In the genomic region with DNA sequence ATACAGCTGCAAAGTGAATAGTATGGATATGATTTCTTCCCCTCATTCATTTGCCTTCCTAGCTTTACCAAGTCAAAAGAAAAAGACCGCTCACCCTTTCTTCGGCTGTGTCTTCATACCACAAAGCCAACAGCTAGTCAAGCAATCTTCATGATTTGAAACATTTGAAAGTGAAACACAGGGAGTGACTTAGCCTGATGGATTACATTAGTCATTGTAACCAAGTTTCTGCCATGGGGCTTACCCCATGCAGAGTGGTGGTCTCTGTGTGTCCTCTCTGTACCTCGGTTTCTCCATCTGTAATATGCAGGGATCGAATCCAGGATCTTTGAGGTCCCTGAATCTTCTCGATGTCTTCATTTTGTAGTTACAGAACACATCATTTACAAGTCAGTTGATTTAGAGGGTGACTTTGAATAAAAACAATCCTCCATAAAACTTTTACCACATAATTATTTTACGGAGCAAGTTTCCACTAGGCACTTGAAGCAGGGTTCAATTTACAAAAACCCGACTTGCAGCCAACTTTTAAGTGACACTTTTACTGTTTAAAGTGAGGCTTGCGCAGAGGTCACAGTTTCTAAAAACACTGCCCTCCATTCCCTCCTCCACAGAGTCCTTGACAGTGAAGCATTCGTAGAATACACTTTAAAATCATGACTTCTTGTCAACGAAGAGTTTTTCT, we compare ENCODE assay signal across 1 cellular context.
TF ChIP-seq lines count a peak whose summit lies in the region.

No MANE protein-coding gene starts in this region.

TF ChIP-seq in H1, 55 proteins besides CTCF, POLR2A, EP300 and RAD21:
- no peak for TF ChIP-seq RFX5 (IDR thresholded peaks at IDR 0.05; ENCODE audit: borderline replicate concordance, low read depth, low read length)
- TF ChIP-seq, protein P1, sequence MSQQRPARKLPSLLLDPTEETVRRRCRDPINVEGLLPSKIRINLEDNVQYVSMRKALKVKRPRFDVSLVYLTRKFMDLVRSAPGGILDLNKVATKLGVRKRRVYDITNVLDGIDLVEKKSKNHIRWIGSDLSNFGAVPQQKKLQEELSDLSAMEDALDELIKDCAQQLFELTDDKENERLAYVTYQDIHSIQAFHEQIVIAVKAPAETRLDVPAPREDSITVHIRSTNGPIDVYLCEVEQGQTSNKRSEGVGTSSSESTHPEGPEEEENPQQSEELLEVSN (IDR thresholded peaks at IDR 0.05) = no peak
